17 cellular contexts compared by ENCODE assay signal in genomic region chr1:95085376-95085775, GRCh38. TPM values are rescaled to one million over a fixed set of nuclear protein-coding genes. Genes with fewer than 3 reads are reported as not detected.
DNase-seq lines count a peak whose midpoint lies in the region; ATAC-seq, FAIRE-seq and TF ChIP-seq lines count a peak whose summit lies in the region.
"Had no signal": no experiment of that assay in that cellular context is flagged by ENCODE, and none has a peak within 500 bp of the region (broad histone marks: within the 10 kb centered on the region; RNA-seq: fewer than 3 reads in every experiment).

No MANE protein-coding gene starts in this region.

- H3K4me2 ChIP-seq in GM23338 = peak overlapping the region; percentile 68

- no peak for FAIRE-seq in pancreas (lab: Jason Lieb, UNC)
- FAIRE-seq: A204.1, G401.6, H54 had no signal

- H3K4me3 ChIP-seq in GM23338 = peak overlapping the region; percentile 12
- H3K4me3 ChIP-seq in endodermal cell (ENCODE audit: low read length) = no peak overlapping the region
- no peak overlapping the region for H3K4me3 ChIP-seq in pancreas

- 0 out of 2 replicates have a peak, but pooled peaks cover 4% of the 10 kb centered on the region for H3F3A ChIP-seq in GM23338 (replicated peaks; ENCODE audit: low read depth)

- no peaks in the 10 kb centered on the region for H4K20me1 ChIP-seq in GM23338 (replicated peaks; ENCODE audit: insufficient read depth)

- H3K27ac ChIP-seq in GM23338 (ENCODE audit: low read depth) = no peak overlapping the region
- no peak overlapping the region for H3K27ac ChIP-seq in endodermal cell (ENCODE audit: low read depth, low read length)
- no peak overlapping the region for H3K27ac ChIP-seq in pancreas
- H3K27ac ChIP-seq: RWPE1 had no signal

- no peak for ATAC-seq in GM23338
- no peak for ATAC-seq in pancreas
- ATAC-seq in GM19397 (IDR thresholded peaks at IDR 0.05; ENCODE audit: unreplicated experiment) = no peak
- ATAC-seq: Panc1 had no signal

- 82 to 83% methylated on average over 2 of the region's 2 CpGs for WGBS in endodermal cell (ENCODE audit: insufficient coverage in 1 of 2, insufficient read length in 1 of 2), 2 experiments
- WGBS in pancreas, 2 donors = 40 to 61% methylated on average over 2 of the region's 2 CpGs

- H3K9ac ChIP-seq in endodermal cell (ENCODE audit: extremely low read depth, low read length, poor library complexity, severe bottlenecking) = no peak overlapping the region

- in situ Hi-C loops in GM13976 (cut with MboI; ENCODE audit: low sequenced_read_pairs, unreplicated experiment) = no loop called here

- H3K9me3 ChIP-seq in endodermal cell (ENCODE audit: control insufficient read depth, low read length) = peaks cover 12% of the 10 kb centered on the region
- H3K9me3 ChIP-seq in pancreas = no peaks in the 10 kb centered on the region
- H3K9me3 ChIP-seq: Caco-2 had no signal

- H3K4me3 Mint-ChIP-seq in GM23338 = no peak overlapping the region
- no peak overlapping the region for H3K4me3 Mint-ChIP-seq in endodermal cell
- H3K4me3 Mint-ChIP-seq in neural crest cell = no peak overlapping the region
- H3K4me3 Mint-ChIP-seq: CD8-positive, alpha-beta T cell had no signal

- H3K4me1 Mint-ChIP-seq in GM23338 (peaks cover 26% of the 10 kb centered on the region), endodermal cell (peaks cover 17% of the 10 kb centered on the region), neural crest cell (peaks cover 11% of the 10 kb centered on the region)

- H3K79me2 ChIP-seq in GM23338 (replicated peaks; ENCODE audit: insufficient read depth) = no peaks in the 10 kb centered on the region

- peaks cover 4% of the 10 kb centered on the region for H3K27me3 Mint-ChIP-seq in GM23338 (ENCODE audit: insufficient read depth, low read depth, poor library complexity)
- H3K27me3 Mint-ChIP-seq in endodermal cell (ENCODE audit: insufficient read depth) = no peaks in the 10 kb centered on the region
- no peaks in the 10 kb centered on the region for H3K27me3 Mint-ChIP-seq in neural crest cell (ENCODE audit: low read depth)

- H3K4me1 ChIP-seq in GM23338 (ENCODE audit: insufficient read depth) (peaks cover 30% of the 10 kb centered on the region), endodermal cell (ENCODE audit: control insufficient read depth, insufficient read depth, low read length) (no peaks in the 10 kb centered on the region), pancreas (peaks cover 0 to 4% (median 0%) of the 10 kb centered on the region in 3 donors)

- intact Hi-C loops in pancreas (cut with DNase I) = loop anchor here in 1 of 3 donors (10.0 kb wide), 1 partner anchor 149 kb away; the partner anchor contains the start of gene RWDD3

- DNase-seq in GM23338 (ENCODE audit: low spot score) = no peak
- peak; percentile 18 for DNase-seq in OCI-M1 (lab: John Stamatoyannopoulos, UW)
- no peak for DNase-seq in endodermal cell
- DNase-seq in neural crest cell (ENCODE audit: low read depth, low spot score) = no peak
- DNase-seq in pancreas = no peak
- no peak for DNase-seq in GM13976 (ENCODE audit: low spot score)
- no peak for DNase-seq in T-helper 2 cell
- DNase-seq: Caco-2; CD8-positive, alpha-beta T cell; NCI-H1105 treated with DMSO at 0.1 percent for 48 hours; NK-92 treated with Interleukin-12 subunit alpha and Interleukin-12 subunit beta, amount 100 ng/mL, for 24 hours had no signal

- H3K27me3 ChIP-seq in GM23338 (ENCODE audit: insufficient read depth) = no peaks in the 10 kb centered on the region
- H3K27me3 ChIP-seq in endodermal cell (ENCODE audit: control insufficient read depth, insufficient read depth, low read length, poor library complexity, severe bottlenecking) = no peaks in the 10 kb centered on the region
- H3K27me3 ChIP-seq in pancreas = no peaks in the 10 kb centered on the region

- H3K36me3 ChIP-seq in GM23338 (ENCODE audit: insufficient read depth) (no peaks in the 10 kb centered on the region), endodermal cell (ENCODE audit: control insufficient read depth, insufficient read depth, low read length) (no peaks in the 10 kb centered on the region), pancreas (no peaks in the 10 kb centered on the region)

- H3K9me3 Mint-ChIP-seq in GM23338 = peaks cover 6% of the 10 kb centered on the region; the same call in 1 of the 3 replicates
- peaks cover 11% of the 10 kb centered on the region for H3K9me3 Mint-ChIP-seq in endodermal cell
- H3K9me3 Mint-ChIP-seq in neural crest cell = no peaks in the 10 kb centered on the region
- H3K9me3 Mint-ChIP-seq: CD8-positive, alpha-beta T cell had no signal

- peak overlapping the region; percentile 92 for H2AFZ ChIP-seq in GM23338

- no peaks in the 10 kb centered on the region; the same call in 2 of the 3 replicates for H3K36me3 Mint-ChIP-seq in GM23338 (ENCODE audit: low read depth)
- no peaks in the 10 kb centered on the region for H3K36me3 Mint-ChIP-seq in endodermal cell (ENCODE audit: low read depth)
- no peaks in the 10 kb centered on the region for H3K36me3 Mint-ChIP-seq in neural crest cell (ENCODE audit: low read depth)
- H3K36me3 Mint-ChIP-seq: CD8-positive, alpha-beta T cell had no signal

- H3K27ac Mint-ChIP-seq in GM23338 = no peak overlapping the region
- peak overlapping the region; percentile 75 for H3K27ac Mint-ChIP-seq in endodermal cell
- H3K27ac Mint-ChIP-seq in neural crest cell (ENCODE audit: unreplicated experiment) = peak overlapping the region; percentile 8
- H3K27ac Mint-ChIP-seq: CD8-positive, alpha-beta T cell had no signal

- no peak for TF ChIP-seq CTCF in GM23338 (conservative IDR thresholded peaks at IDR 0.05; ENCODE audit: low read depth in 2 of 2)
- TF ChIP-seq CTCF in endodermal cell (conservative IDR thresholded peaks at IDR 0.05) = no peak
- TF ChIP-seq CTCF in neural crest cell (conservative IDR thresholded peaks at IDR 0.05) = no peak
- TF ChIP-seq CTCF in pancreas (IDR thresholded peaks at IDR 0.05) = no peak
- no peak for TF ChIP-seq CTCF in GM13976 (IDR thresholded peaks at IDR 0.05; ENCODE audit: borderline replicate concordance, control extremely low read depth, extremely low read depth, insufficient read depth, missing control alignments)

- H3K9me2 ChIP-seq in GM23338 (ENCODE audit: insufficient read depth) = 0 out of 2 replicates have a peak, but pooled peaks cover 2% of the 10 kb centered on the region

TF ChIP-seq in GM23338, 12 proteins besides CTCF, POLR2A, EP300 and RAD21:
- no peak for TF ChIP-seq NANOG (IDR thresholded peaks at IDR 0.05; ENCODE audit: borderline replicate concordance)
- no peak for TF ChIP-seq CREB1 (CRISPR knock-in tag; IDR thresholded peaks at IDR 0.05; ENCODE audit: low read depth)
- no peak for TF ChIP-seq EZH2phosphoT487 (IDR thresholded peaks at IDR 0.05; ENCODE audit: unreplicated experiment)
- no peak for TF ChIP-seq ZNF114 (CRISPR knock-in tag; IDR thresholded peaks at IDR 0.05)
- TF ChIP-seq POLR2AphosphoS5 (IDR thresholded peaks at IDR 0.05; ENCODE audit: low read depth) = no peak
- no peak for TF ChIP-seq ZNF331 (CRISPR knock-in tag; IDR thresholded peaks at IDR 0.05; ENCODE audit: low read depth)
- TF ChIP-seq STAT1 (IDR thresholded peaks at IDR 0.05; ENCODE audit: unreplicated experiment) = no peak
- no peak for TF ChIP-seq EZH2 (IDR thresholded peaks at IDR 0.05; ENCODE audit: low read depth, unreplicated experiment)
TF ChIP-seq in GM23338: peak in this region for 0.

RNA-seq across cellular contexts. Expression of gene ALG14, which starts 12.6 kb away (rescaled TPM):
- total RNA-seq in GM23338 (2014; rRNA removed; shearing (Covaris generic)) = 0.42 and 0.70 TPM in 2 replicates
- 2.8 and 4.1 TPM in 2 replicates for polyA plus RNA-seq in GM23338 (2016; fragmentation: Nextera tagmentation; extraction: Ambion mirVana)
- 1 to 10 TPM; 5.9 to 7.0 TPM for total RNA-seq in endodermal cell
- 4.1 TPM for polyA plus RNA-seq in endodermal cell (2013, experiment 1 of 2)
- polyA plus RNA-seq in endodermal cell (2013, experiment 2 of 2) = 3.5 TPM
- 4.5 and 5.5 TPM in 2 replicates for total RNA-seq in neural crest cell
- 1 to 10 TPM; 4.3 to 6.2 (median 5.7) TPM for total RNA-seq in pancreas
- 1 to 10 TPM; 1.1 to 1.3 TPM for polyA plus RNA-seq in pancreas

RNA-seq across cellular contexts. Expression of gene TLCD4, which starts 31.8 kb away (rescaled TPM):
- 3.5 and 4.5 TPM in 2 replicates for total RNA-seq in GM23338 (2014; rRNA removed; shearing (Covaris generic))
- polyA plus RNA-seq in GM23338 (2016; fragmentation: Nextera tagmentation; extraction: Ambion mirVana) (2.8 and 4.2 TPM in 2 replicates), pancreas (1 to 10 TPM; 2.1 to 4.5 TPM)
- total RNA-seq in endodermal cell (10 to 100 TPM in 1 of 2 donors, 1 to 10 TPM in 1; 6.4 to 19.3 TPM), neural crest cell (0.89 and 1.2 TPM in 2 replicates), pancreas (10 to 100 TPM; 12.3 to 19.5 (median 14.2) TPM)
- polyA plus RNA-seq in endodermal cell (2013, experiment 1 of 2) = 3.5 TPM
- 3.8 TPM for polyA plus RNA-seq in endodermal cell (2013, experiment 2 of 2)
